14 cellular contexts compared by ENCODE assay signal in the genomic region with DNA sequence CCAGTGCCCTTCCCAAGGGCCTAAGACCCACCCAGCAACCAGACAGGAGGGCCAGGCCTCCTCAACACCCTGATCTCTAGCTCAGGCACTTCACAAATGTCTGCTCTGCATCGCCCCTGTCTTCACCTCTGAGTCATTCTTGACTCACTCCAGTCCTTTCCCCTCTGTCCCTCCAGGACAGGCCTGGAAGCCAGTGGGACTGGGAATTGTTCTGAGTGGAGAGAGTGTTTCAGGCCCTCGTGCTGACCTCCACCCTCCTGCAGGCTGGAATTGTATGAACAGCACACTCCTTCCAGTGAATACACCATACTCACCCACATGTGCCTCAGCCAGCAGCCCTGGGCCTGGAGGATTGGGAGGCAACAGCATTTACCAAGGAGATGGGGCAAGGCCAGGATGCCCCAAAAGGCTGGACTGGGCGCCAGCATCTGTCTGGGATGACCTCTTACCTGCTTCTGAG.
DNase-seq lines count a peak whose midpoint lies in the region; ATAC-seq and TF ChIP-seq lines count a peak whose summit lies in the region.
"Had no signal": no experiment of that assay in that cellular context is flagged by ENCODE, and none has a peak within 500 bp of the region (broad histone marks: within the 10 kb centered on the region; RNA-seq: fewer than 3 reads in every experiment).

No MANE protein-coding gene starts in this region.

- no peak for TF ChIP-seq CTCF in MCF 10A (IDR thresholded peaks at IDR 0.05; ENCODE audit: unreplicated experiment)
- no peak for TF ChIP-seq CTCF in breast epithelium (IDR thresholded peaks at IDR 0.05)
- no peak for TF ChIP-seq CTCF in brain microvascular endothelial cell (IDR thresholded peaks at IDR 0.05; ENCODE audit: low read depth, low read length, missing control alignments)
- no peak for TF ChIP-seq CTCF in vagina (IDR thresholded peaks at IDR 0.05)
- TF ChIP-seq CTCF in smooth muscle cell (IDR thresholded peaks at IDR 0.05; ENCODE audit: borderline replicate concordance, insufficient read depth, poor library complexity, severe bottlenecking) = no peak

- H3K9me3 ChIP-seq in breast epithelium (no peaks in the 10 kb centered on the region), vagina (no peaks in the 10 kb centered on the region), smooth muscle cell (replicated peaks; ENCODE audit: low read depth) (no peaks in the 10 kb centered on the region)

- no peak overlapping the region for H3K27ac Mint-ChIP-seq in MCF 10A (ENCODE audit: low read depth, unreplicated experiment)
- H3K27ac Mint-ChIP-seq: activated CD4-positive, alpha-beta T cell treated with anti-CD3 and anti-CD28 coated beads for 36 hours; activated T-helper 17 cell treated with anti-CD3 and anti-CD28 coated beads, Interleukin-2, amount 50 U/mL, for 72 hours had no signal

- no peaks in the 10 kb centered on the region for H3K9me3 Mint-ChIP-seq in MCF 10A (ENCODE audit: unreplicated experiment)
- H3K9me3 Mint-ChIP-seq: activated T-helper 17 cell treated with anti-CD3 and anti-CD28 coated beads, Interleukin-2, amount 50 U/mL, for 72 hours had no signal

- H3K4me1 ChIP-seq in breast epithelium (no peaks in the 10 kb centered on the region), vagina (no peaks in the 10 kb centered on the region), smooth muscle cell (ENCODE audit: low read depth) (no peaks in the 10 kb centered on the region)
- H3K4me1 ChIP-seq: parathyroid adenoma had no signal

- H3F3A ChIP-seq in smooth muscle cell (ENCODE audit: low read depth) = no peaks in the 10 kb centered on the region

- BruUV-seq in MCF 10A (replicated peaks; lab: Mats Ljungman, UMichigan) = no TSS peak

- no peaks in the 10 kb centered on the region for H3K36me3 Mint-ChIP-seq in MCF 10A (ENCODE audit: insufficient read depth, unreplicated experiment)

- H3K79me2 ChIP-seq in smooth muscle cell (ENCODE audit: low read depth) = no peaks in the 10 kb centered on the region
- H3K79me2 ChIP-seq: parathyroid adenoma had no signal

- H3K27ac ChIP-seq in breast epithelium = no peak overlapping the region
- no peak overlapping the region for H3K27ac ChIP-seq in brain microvascular endothelial cell
- H3K27ac ChIP-seq in vagina = no peak overlapping the region
- no peak overlapping the region for H3K27ac ChIP-seq in smooth muscle cell (ENCODE audit: low read depth)
- H3K27ac ChIP-seq: parathyroid adenoma had no signal

- POLR2A ChIA-PET in MCF 10A (lab: Yijun Ruan, JAX) = no interaction called here

- ATAC-seq in left ventricle myocardium superior = peak; percentile 93
- ATAC-seq: activated CD4-positive, alpha-beta T cell treated with anti-CD3 and anti-CD28 coated beads for 36 hours; activated T-helper 17 cell treated with anti-CD3 and anti-CD28 coated beads, Interleukin-2, amount 50 U/mL, for 72 hours had no signal

- DNase-seq in MCF 10A (ENCODE audit: unreplicated experiment) (peak; percentile 56), breast epithelium (ENCODE audit: low spot score in 2 of 2) (no peak), brain microvascular endothelial cell (peak; percentile 61), left ventricle myocardium superior (peak; percentile 45), vagina (ENCODE audit: extremely low spot score in 2 of 2) (peak; percentile 83 to 87), NCI-H1048 (lab: John Stamatoyannopoulos, UW) (no peak), SKM-1 treated with dmso at 0.1 percent for 144 hours (lab: John Stamatoyannopoulos, UW; ENCODE audit: unreplicated experiment) (no peak), smooth muscle cell (lab: John Stamatoyannopoulos, UW; ENCODE audit: unreplicated experiment) (no peak)
- DNase-seq: activated CD4-positive, alpha-beta T cell treated with anti-CD3 and anti-CD28 coated beads for 36 hours; DMS79; NCI-H146; stimulated activated CD4-positive, alpha-beta T cell treated with anti-CD3 and anti-CD28 coated beads, Interleukin-4, amount 100 ng/mL, for 24 hours had no signal

- H3K4me3 ChIP-seq in breast epithelium (no peak overlapping the region), brain microvascular endothelial cell (ENCODE audit: low read depth, low read length) (no peak overlapping the region), vagina (no peak overlapping the region), smooth muscle cell (no peak overlapping the region)

- in situ Hi-C loops in brain microvascular endothelial cell (cut with HindIII; ENCODE audit: low pct_ligation_motif_present, low sequenced_read_pairs) = no loop called here

- no peak overlapping the region for H3K4me3 Mint-ChIP-seq in MCF 10A (ENCODE audit: unreplicated experiment)
- H3K4me3 Mint-ChIP-seq: activated CD4-positive, alpha-beta T cell treated with anti-CD3 and anti-CD28 coated beads for 36 hours; activated T-helper 17 cell treated with anti-CD3 and anti-CD28 coated beads, Interleukin-2, amount 50 U/mL, for 72 hours had no signal

- 38% methylated on average over 3 of the region's 3 CpGs for WGBS in smooth muscle cell (ENCODE audit: low lambda C conversion rate)

- TF ChIP-seq POLR2A in breast epithelium (IDR thresholded peaks at IDR 0.05) (no peak), vagina (IDR thresholded peaks at IDR 0.05) (no peak)

- intact Hi-C loops in MCF 10A (cut with micrococcal nuclease) = no loop called here
- intact Hi-C loops in breast epithelium (cut with DNase I; ENCODE audit: low total_unique reads) = loop anchor here (5.0 kb wide), 1 partner anchor 731 kb away; no protein-coding TSS in a partner anchor
- intact Hi-C loops in left ventricle myocardium superior (cut with micrococcal nuclease) = no loop called here
- intact Hi-C loops in vagina (cut with DNase I) = no loop called here

- no peaks in the 10 kb centered on the region for H4K20me1 ChIP-seq in smooth muscle cell (ENCODE audit: low read depth)

- H3K27me3 ChIP-seq in breast epithelium (no peaks in the 10 kb centered on the region), brain microvascular endothelial cell (replicated peaks) (no peaks in the 10 kb centered on the region), vagina (no peaks in the 10 kb centered on the region), smooth muscle cell (ENCODE audit: low read depth) (peaks cover 3% of the 10 kb centered on the region)

- peaks cover 30% of the 10 kb centered on the region for H3K27me3 Mint-ChIP-seq in MCF 10A (ENCODE audit: insufficient read depth, unreplicated experiment)

- no peak overlapping the region for H2AFZ ChIP-seq in smooth muscle cell (ENCODE audit: low read depth)
- H2AFZ ChIP-seq: parathyroid adenoma had no signal

- H3K9ac ChIP-seq in smooth muscle cell (ENCODE audit: low read depth) = no peak overlapping the region
- H3K9ac ChIP-seq: parathyroid adenoma had no signal

- CTCF ChIA-PET in MCF 10A (lab: Yijun Ruan, JAX) = no interaction called here

- H3K4me1 Mint-ChIP-seq in MCF 10A (ENCODE audit: insufficient read depth, unreplicated experiment) = no peaks in the 10 kb centered on the region
- H3K4me1 Mint-ChIP-seq: activated CD4-positive, alpha-beta T cell treated with anti-CD3 and anti-CD28 coated beads for 36 hours; activated T-helper 17 cell treated with anti-CD3 and anti-CD28 coated beads, Interleukin-2, amount 50 U/mL, for 72 hours had no signal

- H3K36me3 ChIP-seq in breast epithelium (no peaks in the 10 kb centered on the region), brain microvascular endothelial cell (replicated peaks) (no peaks in the 10 kb centered on the region), vagina (no peaks in the 10 kb centered on the region), smooth muscle cell (ENCODE audit: low read depth) (no peaks in the 10 kb centered on the region)

- H3K4me2 ChIP-seq in smooth muscle cell = no peak overlapping the region

Comparison
In these comparisons a context has a peak if more than half of its experiments do, and no peak if none do; other contexts are left out.
1. DNase-seq: peak in MCF 10A (single experiment), brain microvascular endothelial cell (single experiment), left ventricle myocardium superior (single experiment) and vagina (2 of 2); none in breast epithelium (0 of 2), NCI-H1048 (single experiment), SKM-1 treated with dmso at 0.1 percent for 144 hours (single experiment) and smooth muscle cell (single experiment).